In genomic region chr2:68203587-68203986, GRCh38 we compare ENCODE assay signal across 8 cellular contexts. TPM values are rescaled to one million over a fixed set of nuclear protein-coding genes. Genes with fewer than 3 reads are reported as not detected.
A peak's percentile ranks its signal among the peaks of the same experiment; 100 is the strongest.
DNase-seq lines count a peak whose midpoint lies in the region; ATAC-seq lines count a peak whose summit lies in the region.

No MANE protein-coding gene starts in this region.

- no peak overlapping the region for H2BK15ac ChIP-seq in mesenchymal stem cell (ENCODE audit: low read depth, poor library complexity, severe bottlenecking)

- H3K27ac ChIP-seq in mesenchymal stem cell (ENCODE audit: low read length, poor library complexity, severe bottlenecking), result no peak overlapping the region

- H3K9ac ChIP-seq in mesenchymal stem cell (ENCODE audit: low read length), result peak overlapping the region; percentile 42

- no peak overlapping the region for H3K4ac ChIP-seq in mesenchymal stem cell (ENCODE audit: low read depth in 1 of 2, low read length in 2 of 2)

- H4K8ac ChIP-seq in mesenchymal stem cell (ENCODE audit: low read length), result no peak overlapping the region

- H2AFZ ChIP-seq in mesenchymal stem cell (ENCODE audit: low read depth, low read length), result no peak overlapping the region

- peaks cover 6% of the 10 kb centered on the region for H3K79me1 ChIP-seq in mesenchymal stem cell (replicated peaks; ENCODE audit: low read length, poor library complexity, severe bottlenecking)

- no peak overlapping the region for H3K18ac ChIP-seq in mesenchymal stem cell (ENCODE audit: low read depth in 1 of 2, low read length in 2 of 2)

- H3K36me3 ChIP-seq in mesenchymal stem cell (ENCODE audit: control insufficient read depth in 1 of 2, insufficient read depth in 2 of 2, low read depth in 1 of 2, low read length in 2 of 2), result peaks cover 0 to 9% of the 10 kb centered on the region in 2 experiments

- H3K14ac ChIP-seq in mesenchymal stem cell (ENCODE audit: low read length in 2 of 2), result no peak overlapping the region

- WGBS in mesenchymal stem cell, result 93% methylated on average over 3 of the region's 3 CpGs

- H3K9me3 ChIP-seq in mesenchymal stem cell (ENCODE audit: control insufficient read depth, low read length), result no peaks in the 10 kb centered on the region

- no peak overlapping the region for H2BK5ac ChIP-seq in mesenchymal stem cell (ENCODE audit: low read depth, low read length, poor library complexity, severe bottlenecking)

- DNase-seq in mesenchymal stem cell (no peak), NCI-H1694 treated with DMSO at 0.1 percent for 48 hours (lab: John Stamatoyannopoulos, UW) (no peak), SK-N-DZ (ENCODE audit: low spot score) (no peak), GDM1 (lab: John Stamatoyannopoulos, UW) (no peak), NCI-H2171 treated with DMSO at 0.1 percent for 48 hours (lab: John Stamatoyannopoulos, UW) (no peak)

- no peaks in the 10 kb centered on the region for H3K4me1 ChIP-seq in mesenchymal stem cell (ENCODE audit: control insufficient read depth, insufficient read depth, low read depth, low read length)

- no peak overlapping the region for H2BK120ac ChIP-seq in mesenchymal stem cell (ENCODE audit: low read depth, low read length)

- H3K23ac ChIP-seq in mesenchymal stem cell (ENCODE audit: low read length in 2 of 2), result no peak overlapping the region

- ATAC-seq in GM18868 (IDR thresholded peaks at IDR 0.05; ENCODE audit: unreplicated experiment) (peak; percentile 96), GM21717 (IDR thresholded peaks at IDR 0.05; ENCODE audit: unreplicated experiment) (peak; percentile 92), HG03565 (IDR thresholded peaks at IDR 0.05; ENCODE audit: unreplicated experiment) (peak; percentile 95)

- H4K91ac ChIP-seq in mesenchymal stem cell (ENCODE audit: low read length), result no peak overlapping the region

- no peak overlapping the region for H3K4me2 ChIP-seq in mesenchymal stem cell (ENCODE audit: low read length, poor library complexity, severe bottlenecking)

- no peak overlapping the region for H2BK12ac ChIP-seq in mesenchymal stem cell (ENCODE audit: low read length in 2 of 2)

- no peaks in the 10 kb centered on the region for H3K27me3 ChIP-seq in mesenchymal stem cell (ENCODE audit: control insufficient read depth in 1 of 2, insufficient read depth in 1 of 2, low read length in 2 of 2)

- peak overlapping the region in 1 of 2 experiments; percentile 26 for H3K4me3 ChIP-seq in mesenchymal stem cell (ENCODE audit: insufficient read depth in 1 of 2, low read depth in 1 of 2, low read length in 2 of 2)

- no peak overlapping the region for H2AK5ac ChIP-seq in mesenchymal stem cell (ENCODE audit: low read length, severe bottlenecking)

RNA-seq across cellular contexts. Expression of gene PNO1, which starts 45.9 kb away (rescaled TPM):
- 15.0 TPM for polyA plus RNA-seq in mesenchymal stem cell (2013, experiment 1 of 2)
- 13.8 TPM for polyA plus RNA-seq in mesenchymal stem cell (2013, experiment 2 of 2)
- 27.8 and 31.1 TPM in 2 replicates for polyA plus RNA-seq in SK-N-DZ (2014; cell fraction: cytosol; rRNA removed)
- polyA plus RNA-seq in SK-N-DZ (2014; cell fraction: nucleus; rRNA removed), result 9.3 and 12.2 TPM in 2 replicates

RNA-seq across cellular contexts. Expression of gene PPP3R1, which starts 48.7 kb away (rescaled TPM):
- polyA plus RNA-seq in mesenchymal stem cell (2013, experiment 1 of 2), result 28.6 TPM
- 29.2 TPM for polyA plus RNA-seq in mesenchymal stem cell (2013, experiment 2 of 2)
- polyA plus RNA-seq in SK-N-DZ (2014; cell fraction: cytosol; rRNA removed), result 33.6 and 36.2 TPM in 2 replicates
- 15.1 and 16.9 TPM in 2 replicates for polyA plus RNA-seq in SK-N-DZ (2014; cell fraction: nucleus; rRNA removed)
